Comparison of ENCODE assay signal across 8 cellular contexts in the genomic region with DNA sequence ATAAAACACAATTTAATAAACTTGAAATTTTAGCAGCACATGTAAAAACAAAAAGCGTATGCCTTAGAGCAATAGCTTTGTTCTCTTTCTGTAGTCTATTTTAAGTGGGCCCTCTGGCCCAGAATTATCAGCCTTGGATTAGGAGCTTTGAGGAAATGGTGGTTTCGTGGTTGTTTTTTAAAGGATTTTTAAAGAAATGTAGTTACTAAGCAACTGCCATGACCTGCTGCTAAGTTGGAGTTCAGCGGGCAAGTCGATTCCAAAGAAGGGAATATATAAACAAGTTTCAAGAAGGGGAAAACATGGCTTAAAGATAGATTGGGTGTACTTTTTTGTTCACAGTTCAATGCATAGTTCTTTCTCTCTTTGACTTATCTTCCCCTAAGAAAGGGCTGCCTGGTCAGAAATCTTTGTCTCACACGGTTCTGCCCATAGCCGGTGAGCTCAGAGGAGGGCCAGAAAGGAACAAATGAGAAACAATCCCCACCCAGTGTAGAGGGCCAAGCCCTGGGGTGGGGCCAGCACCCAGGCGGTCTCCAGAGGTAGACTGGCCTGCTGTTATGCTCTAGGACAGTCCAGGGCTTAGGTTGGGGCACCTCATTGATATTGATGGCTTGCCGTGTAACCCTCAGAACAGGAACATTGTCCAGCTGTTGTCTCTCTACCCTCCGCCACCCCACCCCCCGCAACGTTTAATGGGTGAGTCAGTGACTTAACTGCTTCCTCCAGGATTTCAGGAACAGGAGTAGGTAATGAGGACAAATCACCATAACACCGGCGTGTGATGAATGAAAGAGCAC.
DNase-seq lines count a peak whose midpoint lies in the region; TF ChIP-seq lines count a peak whose summit lies in the region.

No MANE protein-coding gene starts in this region.

- H3K27me3 ChIP-seq in mucosa of rectum (ENCODE audit: control insufficient read depth in 2 of 2, insufficient read depth in 2 of 2, low read length in 2 of 2), result peaks cover 2 to 4% of the 10 kb centered on the region in 2 donors

- H3K4me3 ChIP-seq in coronary artery, result peak overlapping the region; percentile 32
- peak overlapping the region; percentile 5 to 64 for H3K4me3 ChIP-seq in mucosa of rectum (ENCODE audit: low read length in 2 of 2)

- peak; percentile 71 for DNase-seq in COLO668 (lab: John Stamatoyannopoulos, UW; ENCODE audit: unreplicated experiment)
- DNase-seq in MV-4-11 (lab: John Stamatoyannopoulos, UW), result peak; percentile 78
- DNase-seq in coronary artery (ENCODE audit: low spot score), result no peak
- no peak for DNase-seq in activated CD4-positive, alpha-beta T cell treated with anti-CD3 and anti-CD28 coated beads for 4 hours
- DNase-seq in NCI-H2107 treated with DMSO at 0.1 percent for 48 hours (lab: John Stamatoyannopoulos, UW; ENCODE audit: unreplicated experiment), result no peak
- DNase-seq in inferior parietal cortex (ENCODE audit: extremely low spot score), result no peak
- no peak for DNase-seq in activated CD4-positive, CD25-positive, alpha-beta regulatory T cell treated with anti-CD3 and anti-CD28 coated beads, Interleukin-2, amount 50 U/mL, for 72 hours

- no peak for TF ChIP-seq CTCF in coronary artery (IDR thresholded peaks at IDR 0.05)

- no peaks in the 10 kb centered on the region for H3K9me3 ChIP-seq in mucosa of rectum (ENCODE audit: control insufficient read depth in 2 of 2, low read length in 2 of 2)

- peak overlapping the region; percentile 15 to 70 for H3K9ac ChIP-seq in mucosa of rectum (ENCODE audit: low read depth in 1 of 2, low read length in 2 of 2)

- H3K27ac ChIP-seq in coronary artery, result peak overlapping the region; percentile 61 to 81
- H3K27ac ChIP-seq in mucosa of rectum (ENCODE audit: low read depth in 2 of 2, low read length in 2 of 2), result peak overlapping the region; percentile 86 to 87

- peaks cover 25 to 34% of the 10 kb centered on the region in 2 donors for H3K4me1 ChIP-seq in mucosa of rectum (ENCODE audit: control insufficient read depth in 2 of 2, insufficient read depth in 2 of 2, low read length in 2 of 2)

- H3K36me3 ChIP-seq in mucosa of rectum (ENCODE audit: control insufficient read depth in 2 of 2, insufficient read depth in 2 of 2, low read length in 2 of 2), result no peaks in the 10 kb centered on the region

Comparison
In these comparisons a context has a peak if more than half of its experiments do, and no peak if none do; other contexts are left out.
1. DNase-seq: peak in COLO668 (single experiment) and MV-4-11 (single experiment); none in coronary artery (single experiment), activated CD4-positive, alpha-beta T cell treated with anti-CD3 and anti-CD28 coated beads for 4 hours (0 of 2), NCI-H2107 treated with DMSO at 0.1 percent for 48 hours (single experiment), inferior parietal cortex (single experiment) and activated CD4-positive, CD25-positive, alpha-beta regulatory T cell treated with anti-CD3 and anti-CD28 coated beads, Interleukin-2, amount 50 U/mL, for 72 hours (single experiment).